8 cellular contexts compared by ENCODE assay signal in genomic region chr3:69324362-69325025, GRCh38.
DNase-seq lines count a peak whose midpoint lies in the region; ATAC-seq, FAIRE-seq and TF ChIP-seq lines count a peak whose summit lies in the region.

No MANE protein-coding gene starts in this region.

- DNase-seq in D721Med (ENCODE audit: insufficient read length, low spot score): no peak
- no peak for DNase-seq in WTC11 (ENCODE audit: low spot score)
- peak; percentile 34 to 51 for DNase-seq in lung microvascular endothelial cell (ENCODE audit: low read depth in 2 of 2)
- no peak for DNase-seq in stimulated activated CD4-positive, alpha-beta T cell treated with anti-CD3 and anti-CD28 coated beads, Interleukin-4, amount 100 ng/mL, for 4 hours
- DNase-seq in urothelium cell line (ENCODE audit: low spot score): no peak

- ATAC-seq in GM19395 (IDR thresholded peaks at IDR 0.05; ENCODE audit: unreplicated experiment) (peak; percentile 50), HG03457 (IDR thresholded peaks at IDR 0.05; ENCODE audit: unreplicated experiment) (peak; percentile 37), WTC11 (peak; percentile 96), HG02970 (IDR thresholded peaks at IDR 0.05; ENCODE audit: low FRiP score, unreplicated experiment) (no peak)

- H3K27me3 Mint-ChIP-seq in WTC11 (ENCODE audit: low read depth): no peaks in the 10 kb centered on the region

- CTCF ChIA-PET in WTC11 (lab: Charles Lee): interaction anchor here (1.1 to 1.7 kb wide), 7 partner anchors 62 to 347 kb away, joined by 3 to 15 read pairs (median 6); partner anchors contain the start of gene FRMD4B

- H3K9me3 Mint-ChIP-seq in WTC11: no peaks in the 10 kb centered on the region

- FAIRE-seq in D721Med (lab: Jason Lieb, UNC): no peak
- FAIRE-seq in urothelium cell line (lab: Jason Lieb, UNC): no peak

- POLR2A ChIA-PET in WTC11 (lab: Charles Lee): no interaction called here

- no peaks in the 10 kb centered on the region for H3K36me3 Mint-ChIP-seq in WTC11

- H3K4me1 Mint-ChIP-seq in WTC11: peaks cover 18% of the 10 kb centered on the region

- peak; percentile 43 for TF ChIP-seq CTCF in D721Med (IDR thresholded peaks at IDR 0.05; ENCODE audit: insufficient read depth, missing control alignments)
- TF ChIP-seq CTCF in WTC11 (IDR thresholded peaks at IDR 0.05): peak; percentile 35; the same call in 1 of the 2 replicates

- H3K4me3 Mint-ChIP-seq in WTC11: no peak overlapping the region

- H3K27ac Mint-ChIP-seq in WTC11: no peak overlapping the region

TF ChIP-seq in WTC11, 78 proteins besides CTCF, POLR2A, EP300 and RAD21:
- TF ChIP-seq TEAD1 (CRISPR knock-in tag; IDR thresholded peaks at IDR 0.05): no peak
- TF ChIP-seq ZNF416 (CRISPR knock-in tag; IDR thresholded peaks at IDR 0.05): no peak
- TF ChIP-seq PRRX2 (CRISPR knock-in tag; IDR thresholded peaks at IDR 0.05): no peak
- TF ChIP-seq CDX4 (CRISPR knock-in tag; IDR thresholded peaks at IDR 0.05; ENCODE audit: borderline replicate concordance): no peak
- TF ChIP-seq ZNF138 (CRISPR knock-in tag; conservative IDR thresholded peaks at IDR 0.05): no peak
- TF ChIP-seq CREM (CRISPR knock-in tag; IDR thresholded peaks at IDR 0.05): no peak
- no peak for TF ChIP-seq ARID4B (CRISPR knock-in tag; IDR thresholded peaks at IDR 0.05; ENCODE audit: borderline replicate concordance)
- TF ChIP-seq ZNF512 (CRISPR knock-in tag; IDR thresholded peaks at IDR 0.05; ENCODE audit: borderline replicate concordance): no peak
- TF ChIP-seq SMAD4 (CRISPR knock-in tag; IDR thresholded peaks at IDR 0.05): no peak
- TF ChIP-seq AFF4 (CRISPR knock-in tag; IDR thresholded peaks at IDR 0.05; ENCODE audit: borderline replicate concordance): no peak

Comparison
In these comparisons a context has a peak if more than half of its experiments do, and no peak if none do; other contexts are left out.
1. DNase-seq: peak in lung microvascular endothelial cell (2 of 2); none in D721Med (single experiment), WTC11 (single experiment), stimulated activated CD4-positive, alpha-beta T cell treated with anti-CD3 and anti-CD28 coated beads, Interleukin-4, amount 100 ng/mL, for 4 hours (0 of 2) and urothelium cell line (single experiment).